Comparison of ENCODE assay signal across 16 cellular contexts in genomic region chr3:65948833-65949573, GRCh38.
DNase-seq lines count a peak whose midpoint lies in the region; ATAC-seq and TF ChIP-seq lines count a peak whose summit lies in the region.
"Had no signal": no experiment of that assay in that cellular context is flagged by ENCODE, and none has a peak within 500 bp of the region (broad histone marks: within the 10 kb centered on the region; RNA-seq: fewer than 3 reads in every experiment).

No MANE protein-coding gene starts in this region.

- H3K27me3 ChIP-seq in body of pancreas (no peaks in the 10 kb centered on the region), muscle layer of duodenum (ENCODE audit: low read depth, low read length) (no peaks in the 10 kb centered on the region)
- H3K27me3 ChIP-seq: ovary had no signal

- H3K9me3 ChIP-seq in body of pancreas (peaks cover 0 to 2% (median 0%) of the 10 kb centered on the region in 3 donors), muscle layer of duodenum (ENCODE audit: control insufficient read depth in 1 of 2, low read length in 2 of 2) (no peaks in the 10 kb centered on the region)
- H3K9me3 ChIP-seq: ovary had no signal

- ATAC-seq in body of pancreas: no peak
- ATAC-seq in left cardiac atrium: peak; percentile 19 to 26
- no peak for ATAC-seq in stimulated activated naive CD8-positive, alpha-beta T cell treated with anti-CD3 and anti-CD28 coated beads, Interleukin-15, amount 100 ng/mL, for 72 hours
- ATAC-seq: effector memory CD8-positive, alpha-beta T cell had no signal

- H3K27me3 Mint-ChIP-seq in type B pancreatic cell: no peaks in the 10 kb centered on the region
- H3K27me3 Mint-ChIP-seq in stimulated activated naive CD8-positive, alpha-beta T cell treated with anti-CD3 and anti-CD28 coated beads, Interleukin-15, amount 100 ng/mL, for 72 hours: no peaks in the 10 kb centered on the region
- H3K27me3 Mint-ChIP-seq: effector memory CD8-positive, alpha-beta T cell had no signal

- no peak overlapping the region for H3K4me3 Mint-ChIP-seq in type B pancreatic cell
- H3K4me3 Mint-ChIP-seq in stimulated activated naive CD8-positive, alpha-beta T cell treated with anti-CD3 and anti-CD28 coated beads, Interleukin-15, amount 100 ng/mL, for 72 hours: no peak overlapping the region
- H3K4me3 Mint-ChIP-seq: activated naive CD4-positive, alpha-beta T cell treated with anti-CD3 and anti-CD28 coated beads for 36 hours; effector memory CD8-positive, alpha-beta T cell had no signal

- H3K9me3 Mint-ChIP-seq in type B pancreatic cell: no peaks in the 10 kb centered on the region
- H3K9me3 Mint-ChIP-seq in stimulated activated naive CD8-positive, alpha-beta T cell treated with anti-CD3 and anti-CD28 coated beads, Interleukin-15, amount 100 ng/mL, for 72 hours: no peaks in the 10 kb centered on the region
- H3K9me3 Mint-ChIP-seq: activated naive CD4-positive, alpha-beta T cell treated with anti-CD3 and anti-CD28 coated beads for 36 hours; effector memory CD8-positive, alpha-beta T cell had no signal

- no peak for TF ChIP-seq POLR2A in body of pancreas (IDR thresholded peaks at IDR 0.05)

- peak overlapping the region; percentile 54 for H3K27ac Mint-ChIP-seq in type B pancreatic cell
- peak overlapping the region in 1 of 2 donors; percentile 52 for H3K27ac Mint-ChIP-seq in stimulated activated naive CD8-positive, alpha-beta T cell treated with anti-CD3 and anti-CD28 coated beads, Interleukin-15, amount 100 ng/mL, for 72 hours
- H3K27ac Mint-ChIP-seq: activated naive CD4-positive, alpha-beta T cell treated with anti-CD3 and anti-CD28 coated beads for 36 hours; effector memory CD8-positive, alpha-beta T cell had no signal

- H3K4me1 ChIP-seq in body of pancreas: peaks cover 66% of the 10 kb centered on the region
- peaks cover 0 to 3% of the 10 kb centered on the region in 2 donors for H3K4me1 ChIP-seq in muscle layer of duodenum (ENCODE audit: control insufficient read depth in 1 of 2, insufficient read depth in 2 of 2, low read length in 2 of 2)

- no peak for TF ChIP-seq CTCF in body of pancreas (IDR thresholded peaks at IDR 0.05)
- TF ChIP-seq CTCF in type B pancreatic cell (conservative IDR thresholded peaks at IDR 0.05): no peak

- intact Hi-C loops in body of pancreas (cut with DNase I) (no loop called here), left cardiac atrium (cut with DNase I) (no loop called here)

- H3K36me3 Mint-ChIP-seq in type B pancreatic cell: peaks cover 4% of the 10 kb centered on the region

- WGBS in body of pancreas, 2 donors: 49 to 54% methylated on average over 6 of the region's 6 CpGs

- H3K4me3 ChIP-seq in body of pancreas: no peak overlapping the region
- no peak overlapping the region for H3K4me3 ChIP-seq in muscle layer of duodenum (ENCODE audit: low read depth in 1 of 2, low read length in 2 of 2)
- H3K4me3 ChIP-seq: BLaER1 treated with 17β-estradiol and CSF1 and Interleukin-3, amounts not matched to agents 10 nM and 100 nM; ovary had no signal

- H3K36me3 ChIP-seq in body of pancreas (replicated peaks in 1 of 2; ENCODE audit: insufficient read depth in 1 of 2, low read depth in 2 of 2) (no peaks in the 10 kb centered on the region), muscle layer of duodenum (ENCODE audit: control insufficient read depth in 1 of 2, insufficient read depth in 2 of 2, low read length in 2 of 2) (no peaks in the 10 kb centered on the region)
- H3K36me3 ChIP-seq: BLaER1 treated with 17β-estradiol and CSF1 and Interleukin-3, amounts not matched to agents 10 nM and 100 nM; ovary had no signal

- no peak for DNase-seq in body of pancreas
- no peak for DNase-seq in left cardiac atrium
- DNase-seq in type B pancreatic cell (ENCODE audit: extremely low spot score, unreplicated experiment): no peak
- DNase-seq in activated CD4-positive, CD25-positive, alpha-beta regulatory T cell (lab: John Stamatoyannopoulos, UW): no peak
- no peak for DNase-seq in pons (ENCODE audit: low spot score)
- DNase-seq in stimulated activated naive CD8-positive, alpha-beta T cell treated with anti-CD3 and anti-CD28 coated beads, Interleukin-15, amount 100 ng/mL, for 72 hours: no peak
- DNase-seq: activated CD8-positive, alpha-beta memory T cell treated with anti-CD3 and anti-CD28 coated beads, Interleukin-2, amount 50 U/mL, for 48 hours; activated naive CD4-positive, alpha-beta T cell treated with anti-CD3 and anti-CD28 coated beads for 36 hours; effector memory CD8-positive, alpha-beta T cell; foreskin fibroblast; KBM-7; NCI-H1092; NCI-H446 treated with DMSO at 0.1 percent for 48 hours; ovary had no signal

- H3K4me1 Mint-ChIP-seq in type B pancreatic cell (ENCODE audit: unreplicated experiment): peaks cover 46% of the 10 kb centered on the region
- peaks cover 6% of the 10 kb centered on the region for H3K4me1 Mint-ChIP-seq in stimulated activated naive CD8-positive, alpha-beta T cell treated with anti-CD3 and anti-CD28 coated beads, Interleukin-15, amount 100 ng/mL, for 72 hours

- peak overlapping the region in 3 of 4 donors; percentile 46 to 94 (median 49) for H3K27ac ChIP-seq in body of pancreas
- H3K27ac ChIP-seq in muscle layer of duodenum (ENCODE audit: low read length): peak overlapping the region; percentile 7
- H3K27ac ChIP-seq: BLaER1 treated with 17β-estradiol and CSF1 and Interleukin-3, amounts not matched to agents 10 nM and 100 nM; ovary had no signal

Comparison
In these comparisons a context has a peak if more than half of its experiments do, and no peak if none do; other contexts are left out.
1. ATAC-seq: peak in left cardiac atrium (2 of 2); none in body of pancreas (single experiment) and stimulated activated naive CD8-positive, alpha-beta T cell treated with anti-CD3 and anti-CD28 coated beads, Interleukin-15, amount 100 ng/mL, for 72 hours (single experiment).